In genomic region chr11:70522613-70523311, GRCh38 we compare ENCODE assay signal across 11 cellular contexts.
DNase-seq lines count a peak whose midpoint lies in the region; ATAC-seq, FAIRE-seq and TF ChIP-seq lines count a peak whose summit lies in the region.
"Had no signal": no experiment of that assay in that cellular context is flagged by ENCODE, and none has a peak within 500 bp of the region (broad histone marks: within the 10 kb centered on the region; RNA-seq: fewer than 3 reads in every experiment).

No MANE protein-coding gene starts in this region.

- no peak for TF ChIP-seq CTCF in glutamatergic neuron (IDR thresholded peaks at IDR 0.05; ENCODE audit: partially characterized antibody, unreplicated experiment)

- H3K4me3 Mint-ChIP-seq in glutamatergic neuron (ENCODE audit: unreplicated experiment) = no peak overlapping the region

- peaks cover 58% of the 10 kb centered on the region for H3K4me1 ChIP-seq in neuron (ENCODE audit: insufficient read depth, low read length)
- H3K4me1 ChIP-seq in small intestine (ENCODE audit: control insufficient read depth in 2 of 2, insufficient read depth in 1 of 2, low read depth in 1 of 2, low read length in 1 of 2) = no peaks in the 10 kb centered on the region

- H3K27me3 Mint-ChIP-seq in glutamatergic neuron (ENCODE audit: unreplicated experiment) = no peaks in the 10 kb centered on the region

- H3K36me3 Mint-ChIP-seq in glutamatergic neuron (ENCODE audit: unreplicated experiment) = no peaks in the 10 kb centered on the region

- no peaks in the 10 kb centered on the region for H3K9me3 ChIP-seq in neuron (ENCODE audit: low read length)
- H3K9me3 ChIP-seq in small intestine (ENCODE audit: control insufficient read depth, low read depth) = no peaks in the 10 kb centered on the region

- peaks cover 6% of the 10 kb centered on the region for H3K9me3 Mint-ChIP-seq in glutamatergic neuron (ENCODE audit: unreplicated experiment)

- H3K27ac ChIP-seq in angular gyrus (ENCODE audit: low read depth, low read length) (peak overlapping the region; percentile 53), small intestine (ENCODE audit: low read depth in 1 of 2, low read length in 1 of 2) (no peak overlapping the region)
- H3K27ac ChIP-seq: HL-60 had no signal

- H3K36me3 ChIP-seq in neuron (ENCODE audit: insufficient read depth, low read length) (no peaks in the 10 kb centered on the region), small intestine (ENCODE audit: control insufficient read depth in 2 of 2, insufficient read depth in 2 of 2, low read length in 2 of 2) (no peaks in the 10 kb centered on the region)

- DNase-seq in ELF-1 (ENCODE audit: low read depth, low spot score) (peak; percentile 64), NCI-H146 treated with DMSO at 0.1 percent for 48 hours (lab: John Stamatoyannopoulos, UW; ENCODE audit: unreplicated experiment) (peak; percentile 94), NCI-H226 (no peak), small intestine (no peak), glutamatergic neuron (no peak)
- DNase-seq: NCI-H446 treated with DMSO at 0.1 percent for 48 hours had no signal

- H3K27me3 ChIP-seq in neuron (ENCODE audit: insufficient read depth, low read length) (no peaks in the 10 kb centered on the region), small intestine (ENCODE audit: control insufficient read depth in 2 of 2, insufficient read depth in 2 of 2, low read length in 2 of 2) (no peaks in the 10 kb centered on the region)

- 50 to 68% (median 66%) methylated on average over 25 of the region's 25 CpGs for WGBS in small intestine, 3 donors

- H3K27ac Mint-ChIP-seq in glutamatergic neuron (ENCODE audit: unreplicated experiment) = no peak overlapping the region

- FAIRE-seq in small intestine (lab: Jason Lieb, UNC) = no peak
- FAIRE-seq: D721Med had no signal

- H3K4me3 ChIP-seq in neuron (ENCODE audit: low read length) (peak overlapping the region; percentile 42), small intestine (ENCODE audit: low read depth in 1 of 2, low read length in 2 of 2) (no peak overlapping the region)

- H3K4me1 Mint-ChIP-seq in glutamatergic neuron (ENCODE audit: low read depth, unreplicated experiment) = peaks cover 23% of the 10 kb centered on the region

- H2AFZ ChIP-seq in neuron (ENCODE audit: low read depth, low read length) = no peak overlapping the region

- ATAC-seq in activated CD4-positive, CD25-positive, alpha-beta regulatory T cell treated with anti-CD3 and anti-CD28 coated beads, Interleukin-2, amount 50 U/mL, for 24 hours = no peak

Comparison
In these comparisons a context has a peak if more than half of its experiments do, and no peak if none do; other contexts are left out.
1. DNase-seq: peak in ELF-1 (single experiment) and NCI-H146 treated with DMSO at 0.1 percent for 48 hours (single experiment); none in NCI-H226 (single experiment), small intestine (single experiment) and glutamatergic neuron (single experiment).